25 cellular contexts compared by ENCODE assay signal in the genomic region with DNA sequence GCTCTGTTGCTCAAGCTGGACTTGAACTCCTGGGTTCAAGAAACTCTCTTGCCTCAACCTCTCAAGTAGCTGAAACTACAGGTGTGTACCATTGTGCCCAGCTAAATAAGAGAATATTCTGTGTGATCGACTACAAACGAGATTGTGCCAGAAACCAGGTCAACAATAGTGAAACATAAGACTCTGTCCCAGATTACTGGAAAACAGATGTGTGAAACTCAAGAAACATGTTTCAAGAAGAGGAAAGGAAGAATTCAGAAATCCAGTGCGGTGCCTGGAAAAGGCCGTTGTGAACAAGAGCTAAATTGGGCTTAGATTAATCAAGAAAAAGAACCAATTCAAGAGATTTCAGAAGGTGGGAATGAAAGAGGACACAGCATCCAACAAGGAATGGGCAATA. TPM values are rescaled to one million over a fixed set of nuclear protein-coding genes. Genes with fewer than 3 reads are reported as not detected.
DNase-seq lines count a peak whose midpoint lies in the region; ATAC-seq lines count a peak whose summit lies in the region.
"Had no signal": no experiment of that assay in that cellular context is flagged by ENCODE, and none has a peak within 500 bp of the region (broad histone marks: within the 10 kb centered on the region; RNA-seq: fewer than 3 reads in every experiment).

No MANE protein-coding gene starts in this region.

- no peak for ATAC-seq in activated CD4-positive, alpha-beta T cell treated with anti-CD3 and anti-CD28 coated beads for 36 hours
- no peak for ATAC-seq in naive thymus-derived CD4-positive, alpha-beta T cell
- ATAC-seq: HCT116, HepG2, pancreas, right cardiac atrium had no signal

- peak overlapping the region; percentile 54 for H3K9ac ChIP-seq in GM23248

- H3K9me2 ChIP-seq in GM23248 (ENCODE audit: insufficient read depth), result no peaks in the 10 kb centered on the region

- H3K4me2 ChIP-seq in GM23248 (ENCODE audit: unreplicated experiment), result peak overlapping the region; percentile 46

- H3K4me3 ChIP-seq in GM23248, result no peak overlapping the region
- no peak overlapping the region for H3K4me3 ChIP-seq in naive thymus-derived CD4-positive, alpha-beta T cell (ENCODE audit: low read length)
- H3K4me3 ChIP-seq: BLaER1 treated with 17β-estradiol and CSF1 and Interleukin-3, amounts not matched to agents 10 nM and 100 nM; esophagus muscularis mucosa; pancreas; suprapubic skin had no signal

- peaks cover 34% of the 10 kb centered on the region for H3K4me1 Mint-ChIP-seq in activated CD4-positive, alpha-beta T cell treated with anti-CD3 and anti-CD28 coated beads for 36 hours
- H3K4me1 Mint-ChIP-seq in activated naive CD8-positive, alpha-beta T cell (ENCODE audit: low read depth), result peaks cover 30% of the 10 kb centered on the region
- peaks cover 7 to 51% (median 12%) of the 10 kb centered on the region in 7 donors for H3K4me1 Mint-ChIP-seq in naive thymus-derived CD4-positive, alpha-beta T cell
- H3K4me1 Mint-ChIP-seq: naive B cell had no signal

- WGBS in GM23248 (ENCODE audit: low coverage in 1 of 2, low lambda C conversion rate in 2 of 2, missing lambda C conversion rate in 2 of 2), 2 experiments, result 10 to 14% methylated on average over 4 of the region's 4 CpGs

- CTCF ChIA-PET in activated CD4-positive, alpha-beta T cell treated with anti-CD3 and anti-CD28 coated beads for 36 hours (lab: Charles Lee), result interaction anchor here (0.7 to 2.0 kb wide), 5 partner anchors 11 to 118 kb away, joined by 3 to 8 read pairs (median 3); no protein-coding TSS in a partner anchor
- CTCF ChIA-PET in naive thymus-derived CD4-positive, alpha-beta T cell (lab: Charles Lee), result interaction anchor here (1.3 to 2.3 kb wide), 2 partner anchors 9 to 15 kb away, joined by 3 to 6 read pairs; no protein-coding TSS in a partner anchor

- POLR2A ChIA-PET in activated CD4-positive, alpha-beta T cell treated with anti-CD3 and anti-CD28 coated beads for 36 hours (lab: Charles Lee), result no interaction called here
- POLR2A ChIA-PET in naive thymus-derived CD4-positive, alpha-beta T cell (lab: Charles Lee), result no interaction called here

- H3K27me3 Mint-ChIP-seq in activated CD4-positive, alpha-beta T cell treated with anti-CD3 and anti-CD28 coated beads for 36 hours, result no peaks in the 10 kb centered on the region
- no peaks in the 10 kb centered on the region for H3K27me3 Mint-ChIP-seq in activated naive CD8-positive, alpha-beta T cell
- no peaks in the 10 kb centered on the region for H3K27me3 Mint-ChIP-seq in naive thymus-derived CD4-positive, alpha-beta T cell

- H3F3A ChIP-seq in GM23248 (ENCODE audit: insufficient read depth), result peaks cover 34% of the 10 kb centered on the region

- no peak for DNase-seq in activated CD4-positive, alpha-beta T cell treated with anti-CD3 and anti-CD28 coated beads for 36 hours
- no peak for DNase-seq in activated CD4-positive, alpha-beta T cell treated with anti-CD3 and anti-CD28 coated beads, Interleukin-2, amount 50 U/mL, for 1 hour
- DNase-seq in GM23248 (peak; percentile 28), epidermal melanocyte (ENCODE audit: insufficient read length, low spot score) (no peak), HuH-7 (ENCODE audit: low spot score) (no peak), NCI-H524 treated with DMSO at 0.1 percent for 48 hours (lab: John Stamatoyannopoulos, UW) (no peak)
- no peak for DNase-seq in naive thymus-derived CD4-positive, alpha-beta T cell
- DNase-seq: activated CD8-positive, alpha-beta memory T cell treated with anti-CD3 and anti-CD28 coated beads for 24 hours; effector CD4-positive, alpha-beta T cell; glutamatergic neuron; left cardiac atrium; naive B cell; NCI-H1436; NCI-H2171 treated with DMSO at 0.1 percent for 48 hours; pancreas; right cardiac atrium; stimulated activated CD8-positive, alpha-beta memory T cell treated with anti-CD3 and anti-CD28 coated beads, Interleukin-4, amount 100 ng/mL, for 48 hours; SW 1271 had no signal

- no peaks in the 10 kb centered on the region for H3K9me3 ChIP-seq in GM23248 (ENCODE audit: low read depth)
- H3K9me3 ChIP-seq in naive thymus-derived CD4-positive, alpha-beta T cell (ENCODE audit: control insufficient read depth in 2 of 3, low read length in 3 of 3), result no peaks in the 10 kb centered on the region
- H3K9me3 ChIP-seq: BLaER1 treated with 17β-estradiol and CSF1 and Interleukin-3, amounts not matched to agents 10 nM and 100 nM; esophagus muscularis mucosa; pancreas; suprapubic skin had no signal

- H3K79me2 ChIP-seq in GM23248 (ENCODE audit: insufficient read depth), result no peaks in the 10 kb centered on the region

- H3K4me1 ChIP-seq in GM23248 (ENCODE audit: insufficient read depth), result peaks cover 62% of the 10 kb centered on the region
- H3K4me1 ChIP-seq in naive thymus-derived CD4-positive, alpha-beta T cell (ENCODE audit: control insufficient read depth in 2 of 2, insufficient read depth in 2 of 2, low read length in 2 of 2), result peaks cover 0 to 26% of the 10 kb centered on the region in 2 donors
- H3K4me1 ChIP-seq: esophagus muscularis mucosa, pancreas had no signal

- peak overlapping the region; percentile 84 for H3K27ac ChIP-seq in GM23248
- H3K27ac ChIP-seq in naive thymus-derived CD4-positive, alpha-beta T cell (ENCODE audit: low read depth, low read length), result peak overlapping the region; percentile 9
- H3K27ac ChIP-seq: esophagus muscularis mucosa, pancreas had no signal

- peaks cover 51% of the 10 kb centered on the region for H3K36me3 Mint-ChIP-seq in activated CD4-positive, alpha-beta T cell treated with anti-CD3 and anti-CD28 coated beads for 36 hours (ENCODE audit: low read depth)
- peaks cover 15% of the 10 kb centered on the region for H3K36me3 Mint-ChIP-seq in activated naive CD8-positive, alpha-beta T cell
- peaks cover 0 to 57% (median 16%) of the 10 kb centered on the region in 5 donors for H3K36me3 Mint-ChIP-seq in naive thymus-derived CD4-positive, alpha-beta T cell
- H3K36me3 Mint-ChIP-seq: memory B cell, naive B cell had no signal

- H2AFZ ChIP-seq in GM23248, result peak overlapping the region; percentile 47

- intact Hi-C loops in activated CD4-positive, alpha-beta T cell treated with anti-CD3 and anti-CD28 coated beads for 36 hours (cut with DNase I, micrococcal nuclease), result loop anchor here in 1 of 2 experiments (10.0 kb wide), 1 partner anchor 943 kb away; no protein-coding TSS in a partner anchor
- intact Hi-C loops in naive thymus-derived CD4-positive, alpha-beta T cell (cut with micrococcal nuclease), result loop anchor here in 1 of 2 donors (10.0 kb wide), 1 partner anchor 953 kb away; no protein-coding TSS in a partner anchor

- no peaks in the 10 kb centered on the region for H3K27me3 ChIP-seq in GM23248 (replicated peaks; ENCODE audit: insufficient read depth)
- no peaks in the 10 kb centered on the region for H3K27me3 ChIP-seq in naive thymus-derived CD4-positive, alpha-beta T cell (ENCODE audit: control insufficient read depth in 2 of 2, insufficient read depth in 2 of 2, low read length in 2 of 2)
- H3K27me3 ChIP-seq: BLaER1 treated with 17β-estradiol and CSF1 and Interleukin-3, amounts not matched to agents 10 nM and 100 nM; esophagus muscularis mucosa; pancreas; suprapubic skin had no signal

- H3K9me3 Mint-ChIP-seq in activated CD4-positive, alpha-beta T cell treated with anti-CD3 and anti-CD28 coated beads for 36 hours (ENCODE audit: low read depth), result no peaks in the 10 kb centered on the region
- H3K9me3 Mint-ChIP-seq in activated naive CD8-positive, alpha-beta T cell (ENCODE audit: low read depth), result no peaks in the 10 kb centered on the region
- no peaks in the 10 kb centered on the region for H3K9me3 Mint-ChIP-seq in naive thymus-derived CD4-positive, alpha-beta T cell
- H3K9me3 Mint-ChIP-seq: memory B cell, naive B cell had no signal

- no peaks in the 10 kb centered on the region for H3K36me3 ChIP-seq in GM23248 (ENCODE audit: low read depth)
- peaks cover 4 to 70% (median 32%) of the 10 kb centered on the region in 3 experiments for H3K36me3 ChIP-seq in naive thymus-derived CD4-positive, alpha-beta T cell (ENCODE audit: control insufficient read depth in 2 of 3, insufficient read depth in 3 of 3, low read length in 3 of 3)
- H3K36me3 ChIP-seq: esophagus muscularis mucosa, pancreas, suprapubic skin had no signal

- no peaks in the 10 kb centered on the region for H4K20me1 ChIP-seq in GM23248 (ENCODE audit: insufficient read depth)
- H4K20me1 ChIP-seq: BLaER1 treated with 17β-estradiol and CSF1 and Interleukin-3, amounts not matched to agents 10 nM and 100 nM had no signal

- in situ Hi-C loops in GM23248 (cut with MboI), result no loop called here

- H3K4me3 Mint-ChIP-seq in activated CD4-positive, alpha-beta T cell treated with anti-CD3 and anti-CD28 coated beads for 36 hours, result no peak overlapping the region
- H3K4me3 Mint-ChIP-seq in activated naive CD8-positive, alpha-beta T cell, result no peak overlapping the region
- peak overlapping the region in 1 of 10 donors; percentile 16 for H3K4me3 Mint-ChIP-seq in naive thymus-derived CD4-positive, alpha-beta T cell
- H3K4me3 Mint-ChIP-seq: memory B cell, naive B cell had no signal

- peak overlapping the region; percentile 57 for H3K27ac Mint-ChIP-seq in activated CD4-positive, alpha-beta T cell treated with anti-CD3 and anti-CD28 coated beads for 36 hours
- peak overlapping the region; percentile 81 for H3K27ac Mint-ChIP-seq in activated naive CD8-positive, alpha-beta T cell
- peak overlapping the region; percentile 10 to 91 (median 60) for H3K27ac Mint-ChIP-seq in naive thymus-derived CD4-positive, alpha-beta T cell
- H3K27ac Mint-ChIP-seq: naive B cell had no signal

RNA-seq across cellular contexts. Expression of a gene that starts 23.4 kb away (rescaled TPM):
- total RNA-seq in activated CD4-positive, alpha-beta T cell treated with anti-CD3 and anti-CD28 coated beads for 36 hours, result 100 to 1,000 TPM; 317 to 343 TPM
- 227 and 232 TPM in 2 replicates for total RNA-seq in GM23248 (2014; rRNA removed; shearing (Covaris generic))
- 237 and 238 TPM in 2 replicates for polyA plus RNA-seq in GM23248 (2016; fragmentation: Nextera tagmentation; extraction: Ambion mirVana)
- total RNA-seq in naive thymus-derived CD4-positive, alpha-beta T cell, result 1,000 to 10,000 TPM in 1 of 5 experiments, 10 to 100 TPM in 4; 74.1 to 1,177 (median 89.6) TPM
- polyA plus RNA-seq in naive thymus-derived CD4-positive, alpha-beta T cell, result 100 to 1,000 TPM; 221 to 244 TPM
